29 cellular contexts compared by ENCODE assay signal in genomic region chr9:115507148-115507547, GRCh38.
"Had no signal": no experiment of that assay in that cellular context is flagged by ENCODE, and none has a peak within 500 bp of the region (broad histone marks: within the 10 kb centered on the region; RNA-seq: fewer than 3 reads in every experiment).

No MANE protein-coding gene starts in this region.

- H3K27ac ChIP-seq: adrenal gland, ascending aorta, brain microvascular endothelial cell, coronary artery, dorsolateral prefrontal cortex, gastrocnemius medialis, parathyroid adenoma, psoas muscle, right atrium auricular region, suprapubic skin, tibial artery, upper lobe of right lung had no signal

- H3K36me3 ChIP-seq: adrenal gland, ascending aorta, brain microvascular endothelial cell, gastrocnemius medialis, right atrium auricular region, suprapubic skin, tibial artery, upper lobe of right lung had no signal

- H3K36me3 Mint-ChIP-seq: activated CD4-positive, alpha-beta memory T cell treated with anti-CD3 and anti-CD28 coated beads for 36 hours; activated naive CD8-positive, alpha-beta T cell treated with anti-CD3 and anti-CD28 coated beads for 36 hours had no signal

- ATAC-seq: gastrocnemius medialis; naive thymus-derived CD8-positive, alpha-beta T cell; psoas muscle; upper lobe of right lung had no signal

- H3K4me3 Mint-ChIP-seq: activated CD4-positive, alpha-beta memory T cell treated with anti-CD3 and anti-CD28 coated beads for 36 hours; activated naive CD4-positive, alpha-beta T cell treated with anti-CD3 and anti-CD28 coated beads for 36 hours; activated naive CD8-positive, alpha-beta T cell treated with anti-CD3 and anti-CD28 coated beads for 36 hours; activated T-helper 1 cell treated with anti-CD3 and anti-CD28 coated beads, Interleukin-12 subunit alpha, Interleukin-12 subunit beta, Interleukin-2, Interleukin-4 antibody, amounts not matched to agents 30 ng/mL and 10 ng/mL and 1 ng/mL, durations not matched to agents 14 hours and 24 hours and 36 hours; naive thymus-derived CD8-positive, alpha-beta T cell; neural crest cell had no signal

- H3K27me3 ChIP-seq: adrenal gland, ascending aorta, brain microvascular endothelial cell, dorsolateral prefrontal cortex, gastrocnemius medialis, right atrium auricular region, suprapubic skin, tibial artery had no signal

- H3K27ac Mint-ChIP-seq: activated CD4-positive, alpha-beta memory T cell treated with anti-CD3 and anti-CD28 coated beads for 36 hours; activated naive CD4-positive, alpha-beta T cell treated with anti-CD3 and anti-CD28 coated beads for 36 hours; activated naive CD8-positive, alpha-beta T cell treated with anti-CD3 and anti-CD28 coated beads for 36 hours; activated T-helper 1 cell treated with anti-CD3 and anti-CD28 coated beads, Interleukin-12 subunit alpha, Interleukin-12 subunit beta, Interleukin-2, Interleukin-4 antibody, amounts not matched to agents 30 ng/mL and 10 ng/mL and 1 ng/mL, durations not matched to agents 14 hours and 24 hours and 36 hours; naive thymus-derived CD8-positive, alpha-beta T cell had no signal

- H3K9me3 Mint-ChIP-seq: activated CD4-positive, alpha-beta memory T cell treated with anti-CD3 and anti-CD28 coated beads for 36 hours; activated T-helper 1 cell treated with anti-CD3 and anti-CD28 coated beads, Interleukin-12 subunit alpha, Interleukin-12 subunit beta, Interleukin-2, Interleukin-4 antibody, amounts not matched to agents 30 ng/mL and 10 ng/mL and 1 ng/mL, durations not matched to agents 14 hours and 24 hours and 36 hours; neural crest cell had no signal

- DNase-seq: activated CD4-positive, alpha-beta memory T cell treated with anti-CD3 and anti-CD28 coated beads for 36 hours; activated CD4-positive, alpha-beta T cell treated with anti-CD3 and anti-CD28 coated beads for 48 hours; activated CD8-positive, alpha-beta memory T cell treated with anti-CD3 and anti-CD28 coated beads, Interleukin-2, amount 50 U/mL, for 4 hours; activated effector memory CD4-positive, alpha-beta T cell treated with anti-CD3 and anti-CD28 coated beads, Interleukin-2, amount 50 U/mL, for 16 hours; activated naive CD4-positive, alpha-beta T cell treated with anti-CD3 and anti-CD28 coated beads for 36 hours; activated naive CD8-positive, alpha-beta T cell treated with anti-CD3 and anti-CD28 coated beads for 36 hours; activated T-cell treated with anti-CD3 and anti-CD28 coated beads, Interleukin-2, amount 50 U/mL, for 1 hour; adrenal gland; brain microvascular endothelial cell; dorsolateral prefrontal cortex; effector memory CD4-positive, alpha-beta T cell; gastrocnemius medialis; glutamatergic neuron; midbrain; naive thymus-derived CD8-positive, alpha-beta T cell; occipital lobe; psoas muscle; stimulated activated CD4-positive, alpha-beta T cell treated with anti-CD3 and anti-CD28 coated beads, Interleukin-2, amount 100 ng/mL, for 24 hours; stimulated activated naive CD4-positive, alpha-beta T cell; tibial artery; upper lobe of right lung had no signal

- H3K9me3 ChIP-seq: adrenal gland, ascending aorta, gastrocnemius medialis, psoas muscle, right atrium auricular region, suprapubic skin, tibial artery, upper lobe of right lung had no signal

- H3K4me3 ChIP-seq: adrenal gland, ascending aorta, coronary artery, dorsolateral prefrontal cortex, gastrocnemius medialis, psoas muscle, right atrium auricular region, smooth muscle cell, suprapubic skin, tibial artery, upper lobe of right lung had no signal

- H3K4me1 Mint-ChIP-seq: activated naive CD8-positive, alpha-beta T cell treated with anti-CD3 and anti-CD28 coated beads for 36 hours; naive thymus-derived CD8-positive, alpha-beta T cell; neural crest cell had no signal

- H3K4me1 ChIP-seq: adrenal gland, ascending aorta, gastrocnemius medialis, parathyroid adenoma, psoas muscle, right atrium auricular region, suprapubic skin, upper lobe of right lung had no signal
